In genomic region chr22:42866100-42866499, GRCh38 we compare ENCODE assay signal across 27 cellular contexts.
"Had no signal": no experiment of that assay in that cellular context is flagged by ENCODE, and none has a peak within 500 bp of the region (broad histone marks: within the 10 kb centered on the region; RNA-seq: fewer than 3 reads in every experiment).

No MANE protein-coding gene starts in this region.

- H2AFZ ChIP-seq: hepatocyte had no signal

- ATAC-seq: activated CD8-positive, alpha-beta memory T cell treated with anti-CD3 and anti-CD28 coated beads, Interleukin-2, amount 10 ng/mL, durations not matched to agents 7 days and 5 days; activated CD8-positive, alpha-beta T cell treated with anti-CD3 and anti-CD28 coated beads for 36 hours; activated naive CD4-positive, alpha-beta T cell treated with anti-CD3 and anti-CD28 coated beads, Interleukin-2, amount 50 U/mL, for 72 hours; left lung; naive thymus-derived CD8-positive, alpha-beta T cell; pancreas; psoas muscle had no signal

- H3K9me3 Mint-ChIP-seq: central memory CD8-positive, alpha-beta T cell; immature natural killer cell had no signal

- H3K4me1 ChIP-seq: uterus had no signal

- H3K4me2 ChIP-seq: hepatocyte had no signal

- H3K27me3 Mint-ChIP-seq: activated CD4-positive, alpha-beta T cell treated with anti-CD3 and anti-CD28 coated beads, Interleukin-2, amount 10 ng/mL, durations not matched to agents 24 days and 14 days; activated CD8-positive, alpha-beta memory T cell treated with anti-CD3 and anti-CD28 coated beads, Interleukin-2, amount 10 ng/mL, durations not matched to agents 7 days and 5 days; activated CD8-positive, alpha-beta T cell treated with anti-CD3 and anti-CD28 coated beads for 36 hours; central memory CD8-positive, alpha-beta T cell; naive thymus-derived CD8-positive, alpha-beta T cell had no signal

- H3K4me3 ChIP-seq: breast epithelium, esophagus muscularis mucosa, hepatocyte, left lung, pancreas, psoas muscle, right atrium auricular region, stomach, suprapubic skin, tibial nerve, uterus had no signal

- H3K36me3 ChIP-seq: breast epithelium, uterus had no signal

- H3K27ac Mint-ChIP-seq: activated CD4-positive, alpha-beta T cell treated with anti-CD3 and anti-CD28 coated beads, Interleukin-2, amount 10 ng/mL, durations not matched to agents 24 days and 14 days; activated CD8-positive, alpha-beta memory T cell treated with anti-CD3 and anti-CD28 coated beads, Interleukin-2, amount 10 ng/mL, durations not matched to agents 7 days and 5 days; activated CD8-positive, alpha-beta T cell treated with anti-CD3 and anti-CD28 coated beads for 36 hours; activated T-helper 1 cell treated with anti-CD3 and anti-CD28 coated beads, Interleukin-12 subunit alpha, Interleukin-12 subunit beta, Interleukin-2, Interleukin-4 antibody, amounts not matched to agents 30 ng/mL and 10 ng/mL and 1 ng/mL, durations not matched to agents 14 hours and 24 hours and 36 hours; immature natural killer cell; mesothelial cell of epicardium; naive thymus-derived CD8-positive, alpha-beta T cell had no signal

- H3K27ac ChIP-seq: esophagus muscularis mucosa, hepatocyte, left lung, psoas muscle, right atrium auricular region, suprapubic skin, uterus had no signal

- H3K4me3 Mint-ChIP-seq: activated CD4-positive, alpha-beta T cell treated with anti-CD3 and anti-CD28 coated beads, Interleukin-2, amount 10 ng/mL, durations not matched to agents 24 days and 14 days; activated CD8-positive, alpha-beta memory T cell treated with anti-CD3 and anti-CD28 coated beads, Interleukin-2, amount 10 ng/mL, durations not matched to agents 7 days and 5 days; activated CD8-positive, alpha-beta T cell treated with anti-CD3 and anti-CD28 coated beads for 36 hours; activated T-helper 1 cell treated with anti-CD3 and anti-CD28 coated beads, Interleukin-12 subunit alpha, Interleukin-12 subunit beta, Interleukin-2, Interleukin-4 antibody, amounts not matched to agents 30 ng/mL and 10 ng/mL and 1 ng/mL, durations not matched to agents 14 hours and 24 hours and 36 hours; central memory CD8-positive, alpha-beta T cell; immature natural killer cell; mesothelial cell of epicardium; naive thymus-derived CD8-positive, alpha-beta T cell had no signal

- DNase-seq: activated CD4-positive, alpha-beta T cell treated with anti-CD3 and anti-CD28 coated beads, Interleukin-2, amount 10 ng/mL, durations not matched to agents 24 days and 14 days; activated CD8-positive, alpha-beta memory T cell treated with anti-CD3 and anti-CD28 coated beads, Interleukin-2, amount 10 ng/mL, durations not matched to agents 7 days and 5 days; activated CD8-positive, alpha-beta T cell treated with anti-CD3 and anti-CD28 coated beads for 36 hours; activated gamma-delta T cell; activated T-cell treated with anti-CD3 and anti-CD28 coated beads for 4 hours; effector memory CD4-positive, alpha-beta T cell; glutamatergic neuron; immature natural killer cell; kidney glomerular epithelial cell; left lung; psoas muscle; stimulated activated CD4-positive, alpha-beta T cell treated with anti-CD3 and anti-CD28 coated beads, Interleukin-12 subunit alpha, Interleukin-12 subunit beta, amount 100 ng/mL, for 4 hours; stimulated activated CD4-positive, alpha-beta T cell treated with anti-CD3 and anti-CD28 coated beads, Interleukin-4, amount 100 ng/mL, for 4 hours; stomach; uterus had no signal

- H3K9me3 ChIP-seq: breast epithelium, esophagus muscularis mucosa, left lung, pancreas, psoas muscle, right atrium auricular region, stomach, suprapubic skin, tibial nerve, uterus had no signal

- H3K27me3 ChIP-seq: breast epithelium, esophagus muscularis mucosa, hepatocyte, left lung, pancreas, right atrium auricular region, stomach, suprapubic skin, tibial nerve, uterus had no signal
